11 cellular contexts compared by ENCODE assay signal in genomic region chr12:113333111-113333750, GRCh38. TPM values are rescaled to one million over a fixed set of nuclear protein-coding genes. Genes with fewer than 3 reads are reported as not detected.
DNase-seq lines count a peak whose midpoint lies in the region; TF ChIP-seq lines count a peak whose summit lies in the region.
"Had no signal": no experiment of that assay in that cellular context is flagged by ENCODE, and none has a peak within 500 bp of the region (broad histone marks: within the 10 kb centered on the region; RNA-seq: fewer than 3 reads in every experiment).

No MANE protein-coding gene starts in this region.

- H3K4me2 ChIP-seq in PC-9, result peak overlapping the region; percentile 98

- BruUV-seq in PC-9 (replicated peaks; lab: Mats Ljungman, UMichigan), result no TSS peak

- H3K36me3 ChIP-seq in PC-9 (ENCODE audit: low read depth), result no peaks in the 10 kb centered on the region; the same call in 1 of the 2 replicates
- no peaks in the 10 kb centered on the region for H3K36me3 ChIP-seq in endodermal cell (ENCODE audit: control insufficient read depth, insufficient read depth, low read length)
- H3K36me3 ChIP-seq in spleen, result peaks cover 0 to 49% (median 21%) of the 10 kb centered on the region in 6 donors

- H3K36me3 Mint-ChIP-seq in T-helper 2 cell treated with Interferon-gamma antibody and Interleukin-4, amounts not matched to agents 5 μg/mL and 100 μg/mL, for 36 hours (ENCODE audit: low read depth), result peaks cover 37% of the 10 kb centered on the region
- peaks cover 3% of the 10 kb centered on the region for H3K36me3 Mint-ChIP-seq in endodermal cell (ENCODE audit: low read depth)

- POLR2A ChIA-PET in PC-9 (lab: Charles Lee; ENCODE audit: unreplicated experiment) (no interaction called here), HEK293T (lab: Yijun Ruan, JAX) (no interaction called here)

- 89 to 93% methylated on average over 5 to 7 of the region's 9 CpGs for WGBS in endodermal cell (ENCODE audit: insufficient coverage in 1 of 2, insufficient read length in 1 of 2), 2 experiments
- WGBS in spleen, 5 donors, result 59 to 75% (median 64%) methylated on average over 9 of the region's 9 CpGs

- peak overlapping the region; percentile 79; the same call in 1 of the 2 replicates for H3K4me3 ChIP-seq in PC-9
- no peak overlapping the region for H3K4me3 ChIP-seq in endodermal cell (ENCODE audit: low read length)
- peak overlapping the region; percentile 64 to 89 (median 76) for H3K4me3 ChIP-seq in spleen

- peaks cover 7% of the 10 kb centered on the region; the same call in 1 of the 2 replicates for H3K79me2 ChIP-seq in PC-9 (ENCODE audit: low read depth)

- TF ChIP-seq CTCF in PC-9 (conservative IDR thresholded peaks at IDR 0.05) (no peak), endodermal cell (conservative IDR thresholded peaks at IDR 0.05) (no peak), spleen (IDR thresholded peaks at IDR 0.05 in 8 of 11, conservative IDR thresholded peaks at IDR 0.05 in 3 of 11) (no peak)

- peaks cover 13% of the 10 kb centered on the region; the same call in 1 of the 2 replicates for H3F3A ChIP-seq in PC-9 (ENCODE audit: insufficient read depth, low read depth)

- peak overlapping the region; percentile 98 for H3K4me3 Mint-ChIP-seq in T-helper 2 cell treated with Interferon-gamma antibody and Interleukin-4, amounts not matched to agents 5 μg/mL and 100 μg/mL, for 36 hours
- peak overlapping the region; percentile 67 for H3K4me3 Mint-ChIP-seq in endodermal cell

- no peak overlapping the region for H3K9ac ChIP-seq in endodermal cell (ENCODE audit: extremely low read depth, low read length, poor library complexity, severe bottlenecking)

- TF ChIP-seq POLR2A in spleen (IDR thresholded peaks at IDR 0.05), result no peak

- no peak overlapping the region for H3K27ac Mint-ChIP-seq in T-helper 2 cell treated with Interferon-gamma antibody and Interleukin-4, amounts not matched to agents 5 μg/mL and 100 μg/mL, for 36 hours
- H3K27ac Mint-ChIP-seq in endodermal cell, result no peak overlapping the region

- H3K27me3 Mint-ChIP-seq in T-helper 2 cell treated with Interferon-gamma antibody and Interleukin-4, amounts not matched to agents 5 μg/mL and 100 μg/mL, for 36 hours (ENCODE audit: low read depth), result no peaks in the 10 kb centered on the region
- H3K27me3 Mint-ChIP-seq in endodermal cell (ENCODE audit: insufficient read depth), result peaks cover 34% of the 10 kb centered on the region

- no peak overlapping the region for H3K27ac ChIP-seq in PC-9
- no peak overlapping the region for H3K27ac ChIP-seq in endodermal cell (ENCODE audit: low read depth, low read length)
- peak overlapping the region in 6 of 8 donors; percentile 89 to 95 (median 91) for H3K27ac ChIP-seq in spleen
- H3K27ac ChIP-seq: epithelial cell of prostate had no signal

- DNase-seq in T-helper 2 cell treated with Interferon-gamma antibody and Interleukin-4, amounts not matched to agents 5 μg/mL and 100 μg/mL, for 36 hours (ENCODE audit: low spot score), result no peak
- DNase-seq in T-helper 2 cell (no peak), PC-9 (no peak), endodermal cell (no peak), spleen (no peak), NCI-H226 (no peak), NCI-H2081 treated with DMSO at 0.1 percent for 48 hours (lab: John Stamatoyannopoulos, UW) (no peak), HEK293T (ENCODE audit: extremely low spot score) (no peak)
- DNase-seq: activated naive CD4-positive, alpha-beta T cell treated with Interleukin-2 at 50 U/mL for 16 hours; NCI-H510A treated with DMSO at 0.1 percent for 48 hours had no signal

- H2AFZ ChIP-seq in PC-9, result no peak overlapping the region

- intact Hi-C loops in PC-9 (cut with micrococcal nuclease; ENCODE audit: unreplicated experiment), result no loop called here
- intact Hi-C loops in spleen (cut with DNase I; ENCODE audit: low total_unique reads), result no loop called here

- CTCF ChIA-PET in PC-9 (lab: Charles Lee), result no interaction called here
- CTCF ChIA-PET in HEK293T (lab: Yijun Ruan, JAX), result interaction anchor here (0.6 kb wide), 1 partner anchor 87 kb away, joined by 3 read pairs; no protein-coding TSS in a partner anchor

- H4K20me1 ChIP-seq in PC-9 (ENCODE audit: insufficient read depth), result no peaks in the 10 kb centered on the region

- H3K4me1 ChIP-seq in PC-9 (replicated peaks; ENCODE audit: insufficient read depth), result no peaks in the 10 kb centered on the region; the same call in 1 of the 2 replicates
- H3K4me1 ChIP-seq in endodermal cell (ENCODE audit: control insufficient read depth, insufficient read depth, low read length), result peaks cover 5% of the 10 kb centered on the region
- peaks cover 12 to 80% (median 54%) of the 10 kb centered on the region in 6 donors for H3K4me1 ChIP-seq in spleen

- peaks cover 10% of the 10 kb centered on the region for H3K4me1 Mint-ChIP-seq in T-helper 2 cell treated with Interferon-gamma antibody and Interleukin-4, amounts not matched to agents 5 μg/mL and 100 μg/mL, for 36 hours (ENCODE audit: low read depth)
- peaks cover 4% of the 10 kb centered on the region for H3K4me1 Mint-ChIP-seq in endodermal cell

- no peaks in the 10 kb centered on the region for H3K9me2 ChIP-seq in PC-9 (ENCODE audit: insufficient read depth)

- H3K9me3 Mint-ChIP-seq in T-helper 2 cell treated with Interferon-gamma antibody and Interleukin-4, amounts not matched to agents 5 μg/mL and 100 μg/mL, for 36 hours, result no peaks in the 10 kb centered on the region
- H3K9me3 Mint-ChIP-seq in endodermal cell, result no peaks in the 10 kb centered on the region

- H3K9me3 ChIP-seq in PC-9 (ENCODE audit: insufficient read depth, low read depth) (no peaks in the 10 kb centered on the region), endodermal cell (ENCODE audit: control insufficient read depth, low read length) (no peaks in the 10 kb centered on the region), spleen (no peaks in the 10 kb centered on the region)

- H3K27me3 ChIP-seq in PC-9 (ENCODE audit: insufficient read depth, low read depth) (no peaks in the 10 kb centered on the region), endodermal cell (ENCODE audit: control insufficient read depth, insufficient read depth, low read length, poor library complexity, severe bottlenecking) (peaks cover 12% of the 10 kb centered on the region), spleen (replicated peaks in 1 of 7) (no peaks in the 10 kb centered on the region)

TF ChIP-seq in HEK293T, 16 proteins besides CTCF, POLR2A, EP300 and RAD21:
- no peak for TF ChIP-seq PKNOX1 (IDR thresholded peaks at IDR 0.05)
- no peak for TF ChIP-seq ARNT (IDR thresholded peaks at IDR 0.05)
- no peak for TF ChIP-seq ZNF384 (IDR thresholded peaks at IDR 0.05)
- TF ChIP-seq SP1 (IDR thresholded peaks at IDR 0.05), result no peak
- no peak for TF ChIP-seq SUZ12 (IDR thresholded peaks at IDR 0.05)
- TF ChIP-seq TARDBP (IDR thresholded peaks at IDR 0.05), result no peak
- no peak for TF ChIP-seq LEF1 (IDR thresholded peaks at IDR 0.05; ENCODE audit: borderline replicate concordance)
- TF ChIP-seq HDGF (IDR thresholded peaks at IDR 0.05; ENCODE audit: borderline replicate concordance), result no peak
- no peak for TF ChIP-seq FOXK2 (IDR thresholded peaks at IDR 0.05)

RNA-seq across cellular contexts. Expression of gene SLC8B1, which starts 1.7 kb away (rescaled TPM):
- total RNA-seq in PC-9 (2021), result 29.0 and 39.1 TPM in 2 replicates
- 1 to 10 TPM; 6.9 to 9.1 TPM for total RNA-seq in endodermal cell
- 8.2 TPM for polyA plus RNA-seq in endodermal cell (2013, experiment 1 of 2)
- 8.4 TPM for polyA plus RNA-seq in endodermal cell (2013, experiment 2 of 2)
- 100 to 1,000 TPM in 2 of 7 donors, 10 to 100 TPM in 5; 54.7 to 126 (median 84.4) TPM for total RNA-seq in spleen
- 10 to 100 TPM; 15.0 to 47.1 (median 32.5) TPM for polyA plus RNA-seq in spleen

RNA-seq across cellular contexts. Expression of gene PLBD2, which starts 25.2 kb away (rescaled TPM):
- total RNA-seq in PC-9 (2021), result 30.7 and 33.8 TPM in 2 replicates
- 10 to 100 TPM; 19.6 to 27.6 TPM for total RNA-seq in endodermal cell
- polyA plus RNA-seq in endodermal cell (2013, experiment 1 of 2), result 25.2 TPM
- 24.0 TPM for polyA plus RNA-seq in endodermal cell (2013, experiment 2 of 2)
- total RNA-seq in spleen, result 10 to 100 TPM; 27.9 to 38.8 (median 30.6) TPM
- 1 to 10 TPM; 4.2 to 9.0 (median 4.3) TPM for polyA plus RNA-seq in spleen

Comparison
In these comparisons a context has a peak if more than half of its experiments do, and no peak if none do; other contexts are left out.
1. H3K27ac ChIP-seq: peak in spleen (6 of 8); none in PC-9 (single experiment) and endodermal cell (single experiment).